8 cellular contexts compared by ENCODE assay signal in the genomic region with DNA sequence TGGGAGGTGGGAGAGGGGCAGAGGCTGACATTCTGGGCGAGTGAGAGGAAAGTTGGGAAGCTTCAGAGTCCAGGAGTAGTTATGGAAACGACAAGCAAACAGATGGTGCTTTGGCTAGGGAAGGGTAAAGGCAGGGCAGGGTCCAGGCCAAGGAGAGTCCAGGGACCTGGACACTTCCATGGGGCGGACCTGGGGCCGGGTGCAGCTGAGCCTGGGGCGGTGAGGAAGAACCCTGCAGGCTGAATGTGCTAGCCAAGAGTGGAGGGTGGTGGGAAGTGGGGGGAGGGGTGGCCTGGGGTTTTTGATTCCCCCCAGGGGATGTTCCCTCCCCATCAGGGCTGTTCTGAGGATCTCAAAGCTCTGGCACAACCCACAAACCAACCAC. TPM values are rescaled to one million over a fixed set of nuclear protein-coding genes. Genes with fewer than 3 reads are reported as not detected.
DNase-seq lines count a peak whose midpoint lies in the region; ATAC-seq and TF ChIP-seq lines count a peak whose summit lies in the region.

No MANE protein-coding gene starts in this region.

- H3K27me3 ChIP-seq in adrenal gland (no peaks in the 10 kb centered on the region), layer of hippocampus (ENCODE audit: control insufficient read depth, insufficient read depth, low read length) (no peaks in the 10 kb centered on the region), suprapubic skin (no peaks in the 10 kb centered on the region)

- no peak for TF ChIP-seq CTCF in adrenal gland (IDR thresholded peaks at IDR 0.05)
- TF ChIP-seq CTCF in suprapubic skin (IDR thresholded peaks at IDR 0.05), result no peak

- H3K4me3 ChIP-seq in adrenal gland, result peak overlapping the region in 2 of 4 donors; percentile 60 to 92
- peak overlapping the region; percentile 84 for H3K4me3 ChIP-seq in suprapubic skin

- H3K27ac ChIP-seq in adrenal gland (peak overlapping the region; percentile 23 to 94 (median 89)), layer of hippocampus (ENCODE audit: low read depth, low read length) (peak overlapping the region; percentile 81), suprapubic skin (peak overlapping the region; percentile 86)

- 0 to 8% (median 6%) methylated on average over 3 to 5 of the region's 5 CpGs for WGBS in adrenal gland, 4 donors
- WGBS in suprapubic skin, result 12% methylated on average over 5 of the region's 5 CpGs

- TF ChIP-seq POLR2A in adrenal gland (IDR thresholded peaks at IDR 0.05) (no peak), suprapubic skin (IDR thresholded peaks at IDR 0.05) (no peak)

- intact Hi-C loops in adrenal gland (cut with DNase I), result loop anchor here in 1 of 2 donors (5.0 kb wide), 1 partner anchor 51 kb away; a partner anchor contains a TSS

- no peaks in the 10 kb centered on the region for H3K9me3 ChIP-seq in adrenal gland (replicated peaks in 1 of 3)
- no peaks in the 10 kb centered on the region for H3K9me3 ChIP-seq in suprapubic skin

- H3K36me3 ChIP-seq in adrenal gland (replicated peaks in 1 of 2) (peaks cover 0 to 25% of the 10 kb centered on the region in 2 donors), suprapubic skin (peaks cover 24% of the 10 kb centered on the region)

- no peak for ATAC-seq in HG02678 (IDR thresholded peaks at IDR 0.05; ENCODE audit: unreplicated experiment)

- H3K4me1 ChIP-seq in adrenal gland (replicated peaks in 1 of 2) (peaks cover 54 to 66% of the 10 kb centered on the region in 2 donors), suprapubic skin (peaks cover 79% of the 10 kb centered on the region)

- peak; percentile 52 for DNase-seq in DMS53 (lab: John Stamatoyannopoulos, UW)
- no peak for DNase-seq in DMS53 treated with DMSO at 0.1 percent for 48 hours (lab: John Stamatoyannopoulos, UW; ENCODE audit: unreplicated experiment)
- no peak for DNase-seq in adrenal gland
- no peak for DNase-seq in suprapubic skin (ENCODE audit: low spot score in 2 of 2)
- no peak for DNase-seq in NCI-H2081 treated with DMSO at 0.1 percent for 48 hours (lab: John Stamatoyannopoulos, UW)
- DNase-seq in midbrain (lab: John Stamatoyannopoulos, UW), result no peak

- TF ChIP-seq EP300 in suprapubic skin (IDR thresholded peaks at IDR 0.05), result no peak

RNA-seq across cellular contexts. Expression of a gene that starts 2.6 kb away (rescaled TPM):
- total RNA-seq in adrenal gland (10 to 100 TPM; 43.9 to 87.0 (median 62.0) TPM), suprapubic skin (10 to 100 TPM; 21.5 to 26.2 (median 23.7) TPM)
- 100 to 1,000 TPM in 1 of 3 donors, 10 to 100 TPM in 2; 21.8 to 128 (median 27.2) TPM for polyA plus RNA-seq in adrenal gland

RNA-seq across cellular contexts. Expression of a gene that starts 17.9 kb away (rescaled TPM):
- total RNA-seq in adrenal gland, result 10 to 100 TPM in 1 of 8 donors, 1 to 10 TPM in 7; 1.3 to 12.6 (median 4.0) TPM
- 10 to 100 TPM in 1 of 3 donors, 1 to 10 TPM in 2; 1.1 to 11.0 (median 3.0) TPM for polyA plus RNA-seq in adrenal gland
- total RNA-seq in suprapubic skin, result under 1 TPM in 1 of 4 donors, not detected in 3; 0.68 TPM

RNA-seq across cellular contexts. Expression of a gene that starts 18.0 kb away (rescaled TPM):
- total RNA-seq in adrenal gland (1 to 10 TPM in 3 of 8 donors, under 1 TPM in 2, not detected in 3; 0.28 to 3.0 (median 1.2) TPM), suprapubic skin (1 to 10 TPM; 2.1 to 5.8 (median 4.0) TPM)
- 1 to 10 TPM in 2 of 3 donors, not detected in 1; 5.2 to 5.5 TPM for polyA plus RNA-seq in adrenal gland

RNA-seq across cellular contexts. Expression of a gene that starts 52.7 kb away (rescaled TPM):
- total RNA-seq in adrenal gland (100 to 1,000 TPM in 7 of 8 donors, 10 to 100 TPM in 1; 98.9 to 225 (median 137) TPM), suprapubic skin (100 to 1,000 TPM in 2 of 4 donors, 10 to 100 TPM in 2; 33.2 to 114 (median 69.6) TPM)
- 100 to 1,000 TPM in 1 of 3 donors, 10 to 100 TPM in 2; 48.5 to 110 (median 59.7) TPM for polyA plus RNA-seq in adrenal gland

RNA-seq across cellular contexts. Expression of a gene that starts 53.6 kb away (rescaled TPM):
- total RNA-seq in adrenal gland (100 to 1,000 TPM in 4 of 8 donors, 10 to 100 TPM in 4; 50.2 to 263 (median 105) TPM), suprapubic skin (10 to 100 TPM; 19.2 to 56.8 (median 33.1) TPM)
- 100 to 1,000 TPM in 1 of 3 donors, 10 to 100 TPM in 2; 39.6 to 101 (median 40.1) TPM for polyA plus RNA-seq in adrenal gland
